Comparison of ENCODE assay signal across 29 cellular contexts in genomic region chr9:15087031-15087417, GRCh38.
DNase-seq lines count a peak whose midpoint lies in the region; ATAC-seq and TF ChIP-seq lines count a peak whose summit lies in the region.
"Had no signal": no experiment of that assay in that cellular context is flagged by ENCODE, and none has a peak within 500 bp of the region (broad histone marks: within the 10 kb centered on the region; RNA-seq: fewer than 3 reads in every experiment).

No MANE protein-coding gene starts in this region.

- TF ChIP-seq POLR2A in IMR-90 (IDR thresholded peaks at IDR 0.05; ENCODE audit: low read depth, low read length): no peak
- no peak for TF ChIP-seq POLR2A in testis (IDR thresholded peaks at IDR 0.05)

- no peak overlapping the region for H3K14ac ChIP-seq in IMR-90 (replicated peaks; ENCODE audit: low read depth, low read length)

- ATAC-seq in IMR-90 (ENCODE audit: low read depth): no peak
- ATAC-seq in stimulated activated naive CD8-positive, alpha-beta T cell treated with anti-CD3 and anti-CD28 coated beads, Interleukin-15, Interleukin-2, amounts not matched to agents 100 U/mL and 50 U/mL, for 24 hours: no peak
- ATAC-seq: gastroesophageal sphincter, K562, left colon, Panc1 had no signal

- no peak overlapping the region for H2AK5ac ChIP-seq in IMR-90 (ENCODE audit: low read depth, low read length)

- H3K27ac Mint-ChIP-seq in activated CD4-positive, alpha-beta T cell treated with anti-CD3 and anti-CD28 coated beads, Interleukin-2, amount 10 ng/mL, durations not matched to agents 24 days and 14 days: no peak overlapping the region
- H3K27ac Mint-ChIP-seq: activated naive CD4-positive, alpha-beta T cell treated with anti-CD3 and anti-CD28 coated beads for 36 hours; activated T-helper 1 cell treated with anti-CD3 and anti-CD28 coated beads, Interleukin-12 subunit alpha, Interleukin-12 subunit beta, Interleukin-2, Interleukin-4 antibody, amounts not matched to agents 30 ng/mL and 10 ng/mL and 1 ng/mL, durations not matched to agents 14 hours and 24 hours and 36 hours; memory B cell; progenitor cell of endocrine pancreas had no signal

- H3K27me3 ChIP-seq in BJ (ENCODE audit: control insufficient read depth, insufficient read depth, low read length) (no peaks in the 10 kb centered on the region), IMR-90 (ENCODE audit: control insufficient read depth, insufficient read depth, low read length) (no peaks in the 10 kb centered on the region; the same call in 1 of the 2 replicates), testis (no peaks in the 10 kb centered on the region)
- H3K27me3 ChIP-seq: gastroesophageal sphincter, thyroid gland had no signal

- no CpG with 5 or more reads among the region's 2 CpGs for WGBS in IMR-90 (ENCODE audit: extremely low coverage in 2 of 2, insufficient read length in 1 of 2), 2 experiments
- 62 to 73% methylated on average over 2 of the region's 2 CpGs for WGBS in testis, 2 donors

- H4K91ac ChIP-seq in IMR-90 (ENCODE audit: insufficient read depth, low read depth, low read length): no peak overlapping the region

- TF ChIP-seq RAD21 in IMR-90 (IDR thresholded peaks at IDR 0.05; ENCODE audit: low read length): no peak

- no peak overlapping the region for H3K4me3 Mint-ChIP-seq in activated CD4-positive, alpha-beta T cell treated with anti-CD3 and anti-CD28 coated beads, Interleukin-2, amount 10 ng/mL, durations not matched to agents 24 days and 14 days
- H3K4me3 Mint-ChIP-seq: activated naive CD4-positive, alpha-beta T cell treated with anti-CD3 and anti-CD28 coated beads for 36 hours; activated T-helper 1 cell treated with anti-CD3 and anti-CD28 coated beads, Interleukin-12 subunit alpha, Interleukin-12 subunit beta, Interleukin-2, Interleukin-4 antibody, amounts not matched to agents 30 ng/mL and 10 ng/mL and 1 ng/mL, durations not matched to agents 14 hours and 24 hours and 36 hours; memory B cell had no signal

- DNase-seq in BJ (ENCODE audit: low read depth) (peak; percentile 47), IMR-90 (peak; percentile 3), fibroblast of mammary gland (ENCODE audit: low read depth) (peak; percentile 81), non-pigmented ciliary epithelial cell (ENCODE audit: low read depth) (peak; percentile 5), testis (no peak), GM13977 (ENCODE audit: low spot score) (no peak)
- DNase-seq in activated CD4-positive, alpha-beta T cell treated with anti-CD3 and anti-CD28 coated beads, Interleukin-2, amount 10 ng/mL, durations not matched to agents 24 days and 14 days: no peak
- no peak for DNase-seq in stimulated activated naive CD8-positive, alpha-beta T cell treated with anti-CD3 and anti-CD28 coated beads, Interleukin-15, Interleukin-2, amounts not matched to agents 100 U/mL and 50 U/mL, for 24 hours
- DNase-seq: activated CD4-positive, alpha-beta T cell treated with anti-CD3 and anti-CD28 coated beads, Interleukin-2, amount 50 U/mL, for 48 hours; activated CD4-positive, CD25-positive, alpha-beta regulatory T cell; activated naive CD4-positive, alpha-beta T cell treated with anti-CD3 and anti-CD28 coated beads for 36 hours; Calu3; H7; hippocampal formation; left colon; NCI-H1105; NCI-H2029; NCI-H526; SIG-M5; stimulated activated CD4-positive, alpha-beta T cell treated with anti-CD3 and anti-CD28 coated beads, Interleukin-15, amount 100 ng/mL, for 24 hours; stimulated activated naive CD4-positive, alpha-beta T cell; T-helper 1 cell; thyroid gland had no signal

- intact Hi-C loops in IMR-90 (cut with micrococcal nuclease): no loop called here
- intact Hi-C loops in testis (cut with DNase I; ENCODE audit: low total_unique reads): no loop called here
- intact Hi-C loops in activated CD4-positive, alpha-beta T cell treated with anti-CD3 and anti-CD28 coated beads, Interleukin-2, amount 10 ng/mL, durations not matched to agents 24 days and 14 days (cut with micrococcal nuclease): no loop called here

- H2BK5ac ChIP-seq in IMR-90 (ENCODE audit: low read depth, low read length, poor library complexity, severe bottlenecking): no peak overlapping the region

- no peaks in the 10 kb centered on the region for H4K20me1 ChIP-seq in IMR-90 (ENCODE audit: insufficient read depth, low read length)

- in situ Hi-C loops in IMR-90 (cut with MboI; ENCODE audit: low sequenced_read_pairs): no loop called here
- in situ Hi-C loops in GM13977 (cut with MboI; ENCODE audit: low pct_unique_long_range_greater_than_20kb, low sequenced_read_pairs, unreplicated experiment): no loop called here

- POLR2A ChIA-PET in BJ (lab: Charles Lee): no interaction called here
- POLR2A ChIA-PET in IMR-90 (lab: Charles Lee; ENCODE audit: unreplicated experiment): no interaction called here

- no peak overlapping the region for H3K9ac ChIP-seq in IMR-90 (ENCODE audit: low read depth, low read length)

- no TSS peak for BruUV-seq in IMR-90 (replicated peaks; lab: Mats Ljungman, UMichigan)

- H3K36me3 Mint-ChIP-seq in activated CD4-positive, alpha-beta T cell treated with anti-CD3 and anti-CD28 coated beads, Interleukin-2, amount 10 ng/mL, durations not matched to agents 24 days and 14 days (ENCODE audit: low read depth): no peaks in the 10 kb centered on the region
- H3K36me3 Mint-ChIP-seq: memory B cell had no signal

- no peak overlapping the region for H3K4me2 ChIP-seq in IMR-90 (ENCODE audit: low read depth, low read length)

- H3K9me1 ChIP-seq in IMR-90 (ENCODE audit: insufficient read depth, low read length): no peaks in the 10 kb centered on the region

- no peaks in the 10 kb centered on the region for H3K79me1 ChIP-seq in IMR-90 (ENCODE audit: low read depth in 1 of 2, low read length in 2 of 2)

- H3K4me3 ChIP-seq in BJ (ENCODE audit: low read depth, low read length) (no peak overlapping the region), IMR-90 (ENCODE audit: insufficient read depth, low read depth, low read length) (no peak overlapping the region), fibroblast of mammary gland (ENCODE audit: control insufficient read depth, low read depth, low read length) (no peak overlapping the region), testis (no peak overlapping the region)
- H3K4me3 ChIP-seq: gastroesophageal sphincter, K562, thyroid gland had no signal

- H3K4me1 Mint-ChIP-seq in activated CD4-positive, alpha-beta T cell treated with anti-CD3 and anti-CD28 coated beads, Interleukin-2, amount 10 ng/mL, durations not matched to agents 24 days and 14 days: no peaks in the 10 kb centered on the region
- H3K4me1 Mint-ChIP-seq: memory B cell had no signal

- H2AFZ ChIP-seq in IMR-90 (replicated peaks; ENCODE audit: low read length, poor library complexity): no peak overlapping the region

- H3K9me3 ChIP-seq in IMR-90 (ENCODE audit: control insufficient read depth, insufficient read depth, low read length) (no peaks in the 10 kb centered on the region), testis (no peaks in the 10 kb centered on the region)
- H3K9me3 ChIP-seq: gastroesophageal sphincter, thyroid gland had no signal

- H3K4me1 ChIP-seq in IMR-90 (ENCODE audit: control insufficient read depth, insufficient read depth, low read length): no peaks in the 10 kb centered on the region
- no peaks in the 10 kb centered on the region for H3K4me1 ChIP-seq in testis
- H3K4me1 ChIP-seq: gastroesophageal sphincter, thyroid gland had no signal

- H4K8ac ChIP-seq in IMR-90 (ENCODE audit: low read depth in 2 of 2, low read length in 2 of 2): no peak overlapping the region

- H3K18ac ChIP-seq in IMR-90 (ENCODE audit: low read depth, low read length): no peak overlapping the region

- H2BK15ac ChIP-seq in IMR-90 (ENCODE audit: low read depth, low read length): no peak overlapping the region

- H3K27ac ChIP-seq in IMR-90 (ENCODE audit: insufficient read depth, low read length) (no peak overlapping the region), testis (no peak overlapping the region)
- H3K27ac ChIP-seq: gastroesophageal sphincter, thyroid gland had no signal

- H3K23ac ChIP-seq in IMR-90 (ENCODE audit: low read depth, low read length): no peak overlapping the region

- H3K9me3 Mint-ChIP-seq in activated CD4-positive, alpha-beta T cell treated with anti-CD3 and anti-CD28 coated beads, Interleukin-2, amount 10 ng/mL, durations not matched to agents 24 days and 14 days: no peaks in the 10 kb centered on the region
- H3K9me3 Mint-ChIP-seq: activated naive CD4-positive, alpha-beta T cell treated with anti-CD3 and anti-CD28 coated beads for 36 hours; activated T-helper 1 cell treated with anti-CD3 and anti-CD28 coated beads, Interleukin-12 subunit alpha, Interleukin-12 subunit beta, Interleukin-2, Interleukin-4 antibody, amounts not matched to agents 30 ng/mL and 10 ng/mL and 1 ng/mL, durations not matched to agents 14 hours and 24 hours and 36 hours; memory B cell had no signal

- H2BK120ac ChIP-seq in IMR-90 (ENCODE audit: low read depth, low read length): no peak overlapping the region

- no peak overlapping the region for H2BK20ac ChIP-seq in IMR-90 (ENCODE audit: low read depth, low read length)

- CTCF ChIA-PET in BJ (lab: Yijun Ruan, JAX) (interaction anchor here (0.8 to 1.8 kb wide), 3 partner anchors 17 to 56 kb away, joined by 3 to 6 read pairs (median 4); no protein-coding TSS in a partner anchor), IMR-90 (lab: Yijun Ruan, JAX) (interaction anchor here (1.6 kb wide), 1 partner anchor 15 kb away, joined by 3 read pairs; no protein-coding TSS in a partner anchor)

- TF ChIP-seq CTCF in BJ (IDR thresholded peaks at IDR 0.05; ENCODE audit: insufficient read depth, low read depth, low read length) (no peak), IMR-90 (conservative IDR thresholded peaks at IDR 0.05; ENCODE audit: low read depth, low read length) (no peak), fibroblast of mammary gland (conservative IDR thresholded peaks at IDR 0.05; ENCODE audit: control insufficient read depth, insufficient read depth, low read depth, low read length) (no peak), testis (IDR thresholded peaks at IDR 0.05) (no peak), GM13977 (IDR thresholded peaks at IDR 0.05; ENCODE audit: extremely low read depth, insufficient read depth, missing control alignments) (no peak)

- no peak overlapping the region for H4K5ac ChIP-seq in IMR-90 (ENCODE audit: low read depth, low read length)

- no peak overlapping the region for H2AK9ac ChIP-seq in IMR-90 (replicated peaks; ENCODE audit: low read depth, low read length, poor library complexity)

- no peaks in the 10 kb centered on the region for H3K27me3 Mint-ChIP-seq in activated CD4-positive, alpha-beta T cell treated with anti-CD3 and anti-CD28 coated beads, Interleukin-2, amount 10 ng/mL, durations not matched to agents 24 days and 14 days
- H3K27me3 Mint-ChIP-seq: memory B cell, progenitor cell of endocrine pancreas had no signal

- dilution Hi-C loops in IMR-90 (cut with HindIII; ENCODE audit: low sequenced_read_pairs, unreplicated experiment): no loop called here

- H3K4ac ChIP-seq in IMR-90 (ENCODE audit: low read depth, low read length): no peak overlapping the region

- H3K36me3 ChIP-seq in BJ (ENCODE audit: control insufficient read depth, insufficient read depth, low read length) (no peaks in the 10 kb centered on the region), IMR-90 (ENCODE audit: control insufficient read depth, insufficient read depth, low read length) (no peaks in the 10 kb centered on the region), testis (ENCODE audit: low read depth, missing control alignments) (no peaks in the 10 kb centered on the region)
- H3K36me3 ChIP-seq: gastroesophageal sphincter, thyroid gland had no signal

- H3K56ac ChIP-seq in IMR-90 (ENCODE audit: extremely low read depth, insufficient read depth, low read length): no peak overlapping the region

Comparison
In these comparisons a context has a peak if more than half of its experiments do, and no peak if none do; other contexts are left out.
1. DNase-seq: peak in BJ (single experiment), IMR-90 (single experiment), fibroblast of mammary gland (single experiment) and non-pigmented ciliary epithelial cell (single experiment); none in testis (single experiment), GM13977 (single experiment), activated CD4-positive, alpha-beta T cell treated with anti-CD3 and anti-CD28 coated beads, Interleukin-2, amount 10 ng/mL, durations not matched to agents 24 days and 14 days (single experiment) and stimulated activated naive CD8-positive, alpha-beta T cell treated with anti-CD3 and anti-CD28 coated beads, Interleukin-15, Interleukin-2, amounts not matched to agents 100 U/mL and 50 U/mL, for 24 hours (single experiment).